In genomic region chr11:58938398-58938797, GRCh38 we compare ENCODE assay signal across 18 cellular contexts. TPM values are rescaled to one million over a fixed set of nuclear protein-coding genes. Genes with fewer than 3 reads are reported as not detected.
DNase-seq lines count a peak whose midpoint lies in the region; ATAC-seq and TF ChIP-seq lines count a peak whose summit lies in the region.
"Had no signal": no experiment of that assay in that cellular context is flagged by ENCODE, and none has a peak within 500 bp of the region (broad histone marks: within the 10 kb centered on the region; RNA-seq: fewer than 3 reads in every experiment).

No MANE protein-coding gene starts in this region.

- H3K4me3 ChIP-seq in fibroblast of mammary gland (ENCODE audit: control insufficient read depth, low read depth, low read length) (no peak overlapping the region), esophagus squamous epithelium (no peak overlapping the region)

- ATAC-seq in activated T-cell treated with anti-CD3 and anti-CD28 coated beads, Interleukin-2, amount 50 U/mL, for 72 hours (replicated peaks in 1 of 2), result peak; percentile 62 to 65
- ATAC-seq in activated T-cell treated with anti-CD3 and anti-CD28 coated beads, Interleukin-2, amount 50 U/mL, for 4 hours, result no peak
- ATAC-seq in stimulated activated effector memory CD8-positive, alpha-beta T cell treated with anti-CD3 and anti-CD28 coated beads, Interleukin-12 subunit alpha, Interleukin-12 subunit beta, amount 100 ng/mL, for 72 hours, result peak; percentile 40
- ATAC-seq in HG02973 (IDR thresholded peaks at IDR 0.05; ENCODE audit: unreplicated experiment), result no peak
- no peak for ATAC-seq in GM19463 (IDR thresholded peaks at IDR 0.05; ENCODE audit: unreplicated experiment)

- H3K4me1 ChIP-seq in esophagus squamous epithelium, result no peaks in the 10 kb centered on the region

- TF ChIP-seq CTCF in fibroblast of mammary gland (conservative IDR thresholded peaks at IDR 0.05; ENCODE audit: control insufficient read depth, insufficient read depth, low read depth, low read length), result no peak
- no peak for TF ChIP-seq CTCF in esophagus squamous epithelium (IDR thresholded peaks at IDR 0.05)

- H3K4me3 Mint-ChIP-seq in activated T-cell treated with anti-CD3 and anti-CD28 coated beads, Interleukin-2, amount 50 U/mL, for 72 hours, result no peak overlapping the region
- no peak overlapping the region for H3K4me3 Mint-ChIP-seq in activated T-cell treated with anti-CD3 and anti-CD28 coated beads, Interleukin-2, amount 50 U/mL, for 4 hours
- H3K4me3 Mint-ChIP-seq in stimulated activated effector memory CD8-positive, alpha-beta T cell treated with anti-CD3 and anti-CD28 coated beads, Interleukin-12 subunit alpha, Interleukin-12 subunit beta, amount 100 ng/mL, for 72 hours, result no peak overlapping the region

- DNase-seq in activated T-cell treated with anti-CD3 and anti-CD28 coated beads, Interleukin-2, amount 50 U/mL, for 72 hours, result no peak
- DNase-seq in activated T-cell treated with anti-CD3 and anti-CD28 coated beads, Interleukin-2, amount 50 U/mL, for 4 hours, result no peak
- peak; percentile 8 for DNase-seq in M059J (ENCODE audit: low read depth)
- DNase-seq in fibroblast of mammary gland (ENCODE audit: low read depth), result peak; percentile 3
- DNase-seq in stimulated activated effector memory CD8-positive, alpha-beta T cell treated with anti-CD3 and anti-CD28 coated beads, Interleukin-12 subunit alpha, Interleukin-12 subunit beta, amount 100 ng/mL, for 72 hours (ENCODE audit: low spot score in 2 of 2), result no peak
- no peak for DNase-seq in esophagus squamous epithelium (lab: John Stamatoyannopoulos, UW)
- DNase-seq: Calu3, DMS79 treated with DMSO at 0.1 percent for 48 hours, IMR-90, KG1, MM.1S, NCI-H2029, NCI-H446, NCI-H524 treated with DMSO at 0.1 percent for 48 hours, NCI-H774 had no signal

- no peaks in the 10 kb centered on the region for H3K9me3 ChIP-seq in esophagus squamous epithelium

- no peaks in the 10 kb centered on the region for H3K9me3 Mint-ChIP-seq in activated T-cell treated with anti-CD3 and anti-CD28 coated beads, Interleukin-2, amount 50 U/mL, for 72 hours
- peaks cover 4% of the 10 kb centered on the region for H3K9me3 Mint-ChIP-seq in activated T-cell treated with anti-CD3 and anti-CD28 coated beads, Interleukin-2, amount 50 U/mL, for 4 hours
- H3K9me3 Mint-ChIP-seq in stimulated activated effector memory CD8-positive, alpha-beta T cell treated with anti-CD3 and anti-CD28 coated beads, Interleukin-12 subunit alpha, Interleukin-12 subunit beta, amount 100 ng/mL, for 72 hours, result no peaks in the 10 kb centered on the region

- TF ChIP-seq POLR2A in esophagus squamous epithelium (IDR thresholded peaks at IDR 0.05), result no peak

- WGBS in esophagus squamous epithelium, 2 donors, result 47 to 58% methylated on average over 4 of the region's 4 CpGs

- H3K27ac ChIP-seq in esophagus squamous epithelium, result no peak overlapping the region

- H3K4me1 Mint-ChIP-seq in activated T-cell treated with anti-CD3 and anti-CD28 coated beads, Interleukin-2, amount 50 U/mL, for 72 hours (ENCODE audit: low read depth), result no peaks in the 10 kb centered on the region
- no peaks in the 10 kb centered on the region for H3K4me1 Mint-ChIP-seq in activated T-cell treated with anti-CD3 and anti-CD28 coated beads, Interleukin-2, amount 50 U/mL, for 4 hours (ENCODE audit: low read depth)
- no peaks in the 10 kb centered on the region for H3K4me1 Mint-ChIP-seq in stimulated activated effector memory CD8-positive, alpha-beta T cell treated with anti-CD3 and anti-CD28 coated beads, Interleukin-12 subunit alpha, Interleukin-12 subunit beta, amount 100 ng/mL, for 72 hours

- H3K27ac Mint-ChIP-seq in activated T-cell treated with anti-CD3 and anti-CD28 coated beads, Interleukin-2, amount 50 U/mL, for 72 hours, result no peak overlapping the region
- no peak overlapping the region for H3K27ac Mint-ChIP-seq in stimulated activated effector memory CD8-positive, alpha-beta T cell treated with anti-CD3 and anti-CD28 coated beads, Interleukin-12 subunit alpha, Interleukin-12 subunit beta, amount 100 ng/mL, for 72 hours

- H3K36me3 ChIP-seq in esophagus squamous epithelium, result no peaks in the 10 kb centered on the region

- H3K27me3 ChIP-seq in esophagus squamous epithelium, result no peaks in the 10 kb centered on the region

- H3K27me3 Mint-ChIP-seq in activated T-cell treated with anti-CD3 and anti-CD28 coated beads, Interleukin-2, amount 50 U/mL, for 72 hours (ENCODE audit: low read depth), result no peaks in the 10 kb centered on the region
- peaks cover 11% of the 10 kb centered on the region for H3K27me3 Mint-ChIP-seq in activated T-cell treated with anti-CD3 and anti-CD28 coated beads, Interleukin-2, amount 50 U/mL, for 4 hours (ENCODE audit: low read depth)

- H3K36me3 Mint-ChIP-seq in activated T-cell treated with anti-CD3 and anti-CD28 coated beads, Interleukin-2, amount 50 U/mL, for 72 hours (ENCODE audit: insufficient read depth in 2 of 2), result no peaks in the 10 kb centered on the region
- no peaks in the 10 kb centered on the region for H3K36me3 Mint-ChIP-seq in activated T-cell treated with anti-CD3 and anti-CD28 coated beads, Interleukin-2, amount 50 U/mL, for 4 hours (ENCODE audit: insufficient read depth)
- H3K36me3 Mint-ChIP-seq in stimulated activated effector memory CD8-positive, alpha-beta T cell treated with anti-CD3 and anti-CD28 coated beads, Interleukin-12 subunit alpha, Interleukin-12 subunit beta, amount 100 ng/mL, for 72 hours, result no peaks in the 10 kb centered on the region

- intact Hi-C loops in esophagus squamous epithelium (cut with DNase I), result no loop called here

RNA-seq across cellular contexts. Expression of gene GLYATL1, which starts 0.9 kb away (rescaled TPM):
- total RNA-seq in activated T-cell treated with anti-CD3 and anti-CD28 coated beads, Interleukin-2, amount 50 U/mL, for 72 hours, result under 1 TPM in 1 of 2 donors, not detected in 1; 0.24 TPM
- under 1 TPM in 1 of 3 donors, not detected in 2; 0.24 TPM for total RNA-seq in activated T-cell treated with anti-CD3 and anti-CD28 coated beads, Interleukin-2, amount 50 U/mL, for 4 hours
- total RNA-seq in M059J (2014; rRNA removed; shearing (Covaris generic)), result 0.12 and 1.9 TPM in 2 replicates
- total RNA-seq in esophagus squamous epithelium, result not detected
- total RNA-seq: A172, Calu3 had no signal

Comparison
In these comparisons a context has a peak if more than half of its experiments do, and no peak if none do; other contexts are left out.
1. ATAC-seq: peak in activated T-cell treated with anti-CD3 and anti-CD28 coated beads, Interleukin-2, amount 50 U/mL, for 72 hours (2 of 2) and stimulated activated effector memory CD8-positive, alpha-beta T cell treated with anti-CD3 and anti-CD28 coated beads, Interleukin-12 subunit alpha, Interleukin-12 subunit beta, amount 100 ng/mL, for 72 hours (single experiment); none in activated T-cell treated with anti-CD3 and anti-CD28 coated beads, Interleukin-2, amount 50 U/mL, for 4 hours (0 of 2), HG02973 (single experiment) and GM19463 (single experiment).
2. DNase-seq: peak in M059J (single experiment) and fibroblast of mammary gland (single experiment); none in activated T-cell treated with anti-CD3 and anti-CD28 coated beads, Interleukin-2, amount 50 U/mL, for 72 hours (0 of 2), activated T-cell treated with anti-CD3 and anti-CD28 coated beads, Interleukin-2, amount 50 U/mL, for 4 hours (single experiment), stimulated activated effector memory CD8-positive, alpha-beta T cell treated with anti-CD3 and anti-CD28 coated beads, Interleukin-12 subunit alpha, Interleukin-12 subunit beta, amount 100 ng/mL, for 72 hours (0 of 2) and esophagus squamous epithelium (single experiment).